ENCODE assay signal across 24 cellular contexts in genomic region chr9:121643473-121643872, GRCh38.
"Had no signal": no experiment of that assay in that cellular context is flagged by ENCODE, and none has a peak within 500 bp of the region (broad histone marks: within the 10 kb centered on the region; RNA-seq: fewer than 3 reads in every experiment).

No MANE protein-coding gene starts in this region.

- H3K27me3 ChIP-seq: colonic mucosa, gastrocnemius medialis, hepatocyte, ovary, stomach, thyroid gland had no signal

- H3K4me2 ChIP-seq: hepatocyte, smooth muscle cell had no signal

- H3K27ac ChIP-seq: colonic mucosa, epithelial cell of prostate, hepatocyte, ovary, stomach, thyroid gland had no signal

- FAIRE-seq: kidney had no signal

- ATAC-seq: esophagus mucosa; gastrocnemius medialis; left lobe of liver; natural killer cell; sciatic nerve; stimulated activated effector memory CD8-positive, alpha-beta T cell treated with anti-CD3 and anti-CD28 coated beads, Interleukin-12 subunit alpha, Interleukin-12 subunit beta, amount 100 ng/mL, for 72 hours had no signal

- H3K9me3 ChIP-seq: colonic mucosa, gastrocnemius medialis, ovary, stomach, thyroid gland had no signal

- H3K4me3 ChIP-seq: colonic mucosa, gastrocnemius medialis, hepatocyte, lung, ovary, smooth muscle cell, stomach, thyroid gland had no signal

- H2AFZ ChIP-seq: hepatocyte had no signal

- H3K36me3 ChIP-seq: colonic mucosa, gastrocnemius medialis, ovary, stomach, thyroid gland had no signal

- DNase-seq: colonic mucosa; effector CD8-positive, alpha-beta T cell; endodermal cell; foreskin fibroblast; gastrocnemius medialis; head of caudate nucleus; kidney; natural killer cell; nucleus accumbens; ovary; stimulated activated CD4-positive, alpha-beta T cell treated with anti-CD3 and anti-CD28 coated beads, Interleukin-12 subunit alpha, Interleukin-12 subunit beta, amount 100 ng/mL, for 4 hours; stimulated activated CD4-positive, alpha-beta T cell treated with anti-CD3 and anti-CD28 coated beads, Interleukin-2, amount 100 ng/mL, for 24 hours; stimulated activated CD4-positive, alpha-beta T cell treated with anti-CD3 and anti-CD28 coated beads, Interleukin-4, amount 100 ng/mL, for 24 hours; stimulated activated naive CD4-positive, alpha-beta T cell treated with Interleukin-2 at 50 U/mL for 16 hours; stomach; thyroid gland had no signal
